In the genomic region with DNA sequence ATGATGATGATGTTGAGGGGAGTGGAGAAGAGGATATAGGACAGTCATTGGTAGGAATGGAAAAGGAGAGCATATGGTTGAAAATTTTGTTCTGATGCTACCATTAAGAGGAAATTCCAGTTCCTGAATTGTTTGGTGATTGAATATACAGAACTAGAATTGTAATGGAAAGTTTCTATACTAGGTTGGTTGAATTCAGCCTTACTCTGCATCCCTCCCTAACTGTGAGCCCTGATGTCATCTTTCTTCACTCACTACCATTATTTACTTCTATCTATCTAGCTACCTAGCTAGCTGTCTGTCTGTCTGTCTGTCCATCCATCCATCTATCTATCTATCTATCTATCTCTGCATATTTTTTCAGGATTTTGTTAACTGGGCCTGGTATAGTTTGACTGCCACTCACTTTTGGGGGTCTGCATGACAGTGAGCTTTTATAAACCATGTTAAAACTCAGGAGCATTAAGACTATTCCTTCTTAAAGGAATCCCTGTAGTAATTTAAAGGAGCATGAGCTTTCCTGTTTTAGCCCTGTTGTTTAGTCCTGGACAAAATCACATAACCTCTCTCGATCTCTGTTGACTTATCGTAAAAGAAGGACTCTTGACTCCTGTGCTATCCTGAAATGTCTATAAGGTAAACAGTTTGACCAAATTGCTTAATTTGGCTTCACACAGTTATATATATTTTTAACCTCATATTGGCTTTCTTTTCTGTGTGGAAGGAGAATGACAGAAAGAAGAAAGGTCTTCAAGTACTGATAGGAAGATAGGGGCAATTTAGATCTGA, we compare ENCODE assay signal across 15 cellular contexts.
A peak's percentile ranks its signal among the peaks of the same experiment; 100 is the strongest.
DNase-seq lines count a peak whose midpoint lies in the region; ATAC-seq lines count a peak whose summit lies in the region.
"Had no signal": no experiment of that assay in that cellular context is flagged by ENCODE, and none has a peak within 500 bp of the region (broad histone marks: within the 10 kb centered on the region; RNA-seq: fewer than 3 reads in every experiment).

No MANE protein-coding gene starts in this region.

- no peaks in the 10 kb centered on the region for H3K36me3 ChIP-seq in CD4-positive, alpha-beta memory T cell (ENCODE audit: insufficient read depth, low read length)
- H3K36me3 ChIP-seq in naive thymus-derived CD4-positive, alpha-beta T cell (ENCODE audit: control insufficient read depth in 2 of 3, insufficient read depth in 3 of 3, low read length in 3 of 3): no peaks in the 10 kb centered on the region

- H3K36me3 Mint-ChIP-seq in activated T-cell treated with anti-CD3 and anti-CD28 coated beads, Interleukin-2, amount 50 U/mL, for 24 hours (ENCODE audit: low read depth): peaks cover 14% of the 10 kb centered on the region
- H3K36me3 Mint-ChIP-seq in CD4-positive, alpha-beta memory T cell: peaks cover 8 to 25% of the 10 kb centered on the region in 2 donors
- H3K36me3 Mint-ChIP-seq in central memory CD8-positive, alpha-beta T cell (ENCODE audit: insufficient read depth): no peaks in the 10 kb centered on the region
- H3K36me3 Mint-ChIP-seq in naive thymus-derived CD4-positive, alpha-beta T cell: peaks cover 8 to 34% (median 29%) of the 10 kb centered on the region in 5 donors

- peaks cover 43% of the 10 kb centered on the region for H3K4me1 ChIP-seq in CD4-positive, alpha-beta memory T cell (ENCODE audit: insufficient read depth, low read length)
- peaks cover 6 to 38% of the 10 kb centered on the region in 2 donors for H3K4me1 ChIP-seq in naive thymus-derived CD4-positive, alpha-beta T cell (ENCODE audit: control insufficient read depth in 2 of 2, insufficient read depth in 2 of 2, low read length in 2 of 2)
- H3K4me1 ChIP-seq: A549 had no signal

- no peak overlapping the region for H3K4me3 ChIP-seq in CD4-positive, alpha-beta memory T cell (ENCODE audit: low read length in 2 of 2)
- H3K4me3 ChIP-seq in naive thymus-derived CD4-positive, alpha-beta T cell (ENCODE audit: low read length): no peak overlapping the region
- H3K4me3 ChIP-seq: A549, GM23248 had no signal

- CTCF ChIA-PET in CD4-positive, alpha-beta memory T cell (lab: Charles Lee; ENCODE audit: partially characterized antibody): interaction anchor here (0.7 to 5.5 kb wide), 8 partner anchors 9 to 422 kb away, joined by 3 to 62 read pairs (median 5); no protein-coding TSS in a partner anchor
- CTCF ChIA-PET in naive thymus-derived CD4-positive, alpha-beta T cell (lab: Charles Lee): interaction anchor here (1.0 to 5.3 kb wide), 6 partner anchors 23 to 425 kb away, joined by 3 to 59 read pairs (median 14); no protein-coding TSS in a partner anchor

- intact Hi-C loops in CD4-positive, alpha-beta memory T cell (cut with micrococcal nuclease): loop anchor here (10.0 kb wide), 1 partner anchor 1712 kb away; no protein-coding TSS in a partner anchor
- intact Hi-C loops in naive thymus-derived CD4-positive, alpha-beta T cell (cut with micrococcal nuclease): loop anchor here in 1 of 2 donors (1.0 to 2.0 kb wide), 6 partner anchors 75 to 704 kb away; no protein-coding TSS in a partner anchor

- ATAC-seq in central memory CD8-positive, alpha-beta T cell (replicated peaks; ENCODE audit: extremely low read depth, poor library complexity, severe bottlenecking): no peak
- ATAC-seq in naive thymus-derived CD4-positive, alpha-beta T cell: no peak
- no peak for ATAC-seq in GM19351 (IDR thresholded peaks at IDR 0.05; ENCODE audit: unreplicated experiment)
- ATAC-seq: A549, HCT116 had no signal

- H3K27me3 ChIP-seq in CD4-positive, alpha-beta memory T cell (ENCODE audit: insufficient read depth, low read length): no peaks in the 10 kb centered on the region
- no peaks in the 10 kb centered on the region for H3K27me3 ChIP-seq in naive thymus-derived CD4-positive, alpha-beta T cell (ENCODE audit: control insufficient read depth in 2 of 2, insufficient read depth in 2 of 2, low read length in 2 of 2)

- peaks cover 57% of the 10 kb centered on the region for H3K4me1 Mint-ChIP-seq in activated T-cell treated with anti-CD3 and anti-CD28 coated beads, Interleukin-2, amount 50 U/mL, for 24 hours (ENCODE audit: low read depth)
- H3K4me1 Mint-ChIP-seq in CD4-positive, alpha-beta memory T cell: peaks cover 48 to 60% (median 53%) of the 10 kb centered on the region in 4 donors
- H3K4me1 Mint-ChIP-seq in central memory CD8-positive, alpha-beta T cell: peaks cover 47% of the 10 kb centered on the region
- peaks cover 33 to 69% (median 64%) of the 10 kb centered on the region in 7 donors for H3K4me1 Mint-ChIP-seq in naive thymus-derived CD4-positive, alpha-beta T cell
- H3K4me1 Mint-ChIP-seq: CD14-positive monocyte had no signal

- POLR2A ChIA-PET in CD4-positive, alpha-beta memory T cell (lab: Charles Lee; ENCODE audit: partially characterized antibody): no interaction called here
- POLR2A ChIA-PET in naive thymus-derived CD4-positive, alpha-beta T cell (lab: Charles Lee): interaction anchor here (0.7 to 1.1 kb wide), 3 partner anchors 65 to 324 kb away, joined by 4 to 5 read pairs (median 4); no protein-coding TSS in a partner anchor

- peak overlapping the region; percentile 13 for H3K27ac Mint-ChIP-seq in activated T-cell treated with anti-CD3 and anti-CD28 coated beads, Interleukin-2, amount 50 U/mL, for 24 hours
- H3K27ac Mint-ChIP-seq in CD4-positive, alpha-beta memory T cell: peak overlapping the region in 6 of 7 donors; percentile 19 to 80 (median 62)
- H3K27ac Mint-ChIP-seq in central memory CD8-positive, alpha-beta T cell (ENCODE audit: low read depth): peak overlapping the region; percentile 2
- peak overlapping the region in 8 of 9 donors; percentile 46 to 89 (median 74) for H3K27ac Mint-ChIP-seq in naive thymus-derived CD4-positive, alpha-beta T cell
- H3K27ac Mint-ChIP-seq: CD14-positive monocyte had no signal

- no peaks in the 10 kb centered on the region for H3K27me3 Mint-ChIP-seq in activated T-cell treated with anti-CD3 and anti-CD28 coated beads, Interleukin-2, amount 50 U/mL, for 24 hours
- H3K27me3 Mint-ChIP-seq in CD4-positive, alpha-beta memory T cell: no peaks in the 10 kb centered on the region
- no peaks in the 10 kb centered on the region for H3K27me3 Mint-ChIP-seq in central memory CD8-positive, alpha-beta T cell
- no peaks in the 10 kb centered on the region for H3K27me3 Mint-ChIP-seq in naive thymus-derived CD4-positive, alpha-beta T cell

- no peak for DNase-seq in activated T-cell treated with anti-CD3 and anti-CD28 coated beads, Interleukin-2, amount 50 U/mL, for 24 hours
- DNase-seq in activated T-cell treated with anti-CD3 and anti-CD28 coated beads, Interleukin-2, amount 50 U/mL, for 48 hours: no peak
- DNase-seq in CD4-positive, alpha-beta memory T cell: no peak
- DNase-seq in central memory CD8-positive, alpha-beta T cell (ENCODE audit: low spot score in 2 of 2): no peak
- no peak for DNase-seq in naive thymus-derived CD4-positive, alpha-beta T cell
- no peak for DNase-seq in DMS53 (lab: John Stamatoyannopoulos, UW)
- DNase-seq: GM23248, IMR-90, NCI-H2029 treated with DMSO at 0.1 percent for 48 hours, NCI-H510A treated with DMSO at 0.1 percent for 48 hours, OCI-M1 had no signal

- H3K27ac ChIP-seq in CD4-positive, alpha-beta memory T cell (ENCODE audit: low read depth, low read length): no peak overlapping the region
- no peak overlapping the region for H3K27ac ChIP-seq in naive thymus-derived CD4-positive, alpha-beta T cell (ENCODE audit: low read depth, low read length)
- H3K27ac ChIP-seq: A549, GM23248 had no signal

- no peaks in the 10 kb centered on the region for H3K9me3 Mint-ChIP-seq in activated T-cell treated with anti-CD3 and anti-CD28 coated beads, Interleukin-2, amount 50 U/mL, for 24 hours
- peaks cover 0 to 3% (median 0%) of the 10 kb centered on the region in 8 donors for H3K9me3 Mint-ChIP-seq in CD4-positive, alpha-beta memory T cell
- H3K9me3 Mint-ChIP-seq in central memory CD8-positive, alpha-beta T cell: no peaks in the 10 kb centered on the region
- H3K9me3 Mint-ChIP-seq in naive thymus-derived CD4-positive, alpha-beta T cell: peaks cover 0 to 7% (median 2%) of the 10 kb centered on the region in 11 donors

- no peaks in the 10 kb centered on the region for H3K9me3 ChIP-seq in CD4-positive, alpha-beta memory T cell (ENCODE audit: control insufficient read depth in 1 of 2, low read length in 2 of 2)
- H3K9me3 ChIP-seq in naive thymus-derived CD4-positive, alpha-beta T cell (ENCODE audit: control insufficient read depth in 2 of 3, low read length in 3 of 3): no peaks in the 10 kb centered on the region
- H3K9me3 ChIP-seq: A549 had no signal

- H3K4me3 Mint-ChIP-seq in activated T-cell treated with anti-CD3 and anti-CD28 coated beads, Interleukin-2, amount 50 U/mL, for 24 hours: no peak overlapping the region
- H3K4me3 Mint-ChIP-seq in CD4-positive, alpha-beta memory T cell: peak overlapping the region in 5 of 8 donors; percentile 4 to 47 (median 26)
- H3K4me3 Mint-ChIP-seq in central memory CD8-positive, alpha-beta T cell: no peak overlapping the region
- H3K4me3 Mint-ChIP-seq in naive thymus-derived CD4-positive, alpha-beta T cell: peak overlapping the region in 7 of 10 donors; percentile 1 to 49 (median 28)
- H3K4me3 Mint-ChIP-seq: CD14-positive monocyte had no signal

Comparison
In these comparisons a context has a peak if more than half of its experiments do, and no peak if none do; other contexts are left out.
1. H3K27ac Mint-ChIP-seq: peak in every context shown above with its lines; median percentile 74 in naive thymus-derived CD4-positive, alpha-beta T cell; 62 in CD4-positive, alpha-beta memory T cell; 13 in activated T-cell treated with anti-CD3 and anti-CD28 coated beads, Interleukin-2, amount 50 U/mL, for 24 hours; 2 in central memory CD8-positive, alpha-beta T cell.
2. H3K4me3 Mint-ChIP-seq: peak in CD4-positive, alpha-beta memory T cell (5 of 8) and naive thymus-derived CD4-positive, alpha-beta T cell (7 of 10); none in activated T-cell treated with anti-CD3 and anti-CD28 coated beads, Interleukin-2, amount 50 U/mL, for 24 hours (single experiment) and central memory CD8-positive, alpha-beta T cell (single experiment).